ENCODE assay signal across 2 cellular contexts in genomic region chr14:99540196-99541032, GRCh38.
TF ChIP-seq lines count a peak whose summit lies in the region.

No MANE protein-coding gene starts in this region.

TF ChIP-seq in IMR-90, 13 proteins besides CTCF, POLR2A, EP300 and RAD21:
- TF ChIP-seq SMC3 (IDR thresholded peaks at IDR 0.05; ENCODE audit: low read depth, low read length) (no peak), BHLHE40 (IDR thresholded peaks at IDR 0.05; ENCODE audit: low read depth, low read length) (no peak), FOS (IDR thresholded peaks at IDR 0.05; ENCODE audit: low read depth, low read length) (no peak)

TF ChIP-seq in SK-N-SH treated with all-trans-retinoic acid at 6 μM for 48 hours, 23 proteins besides CTCF, POLR2A, EP300 and RAD21:
- TF ChIP-seq BACH2 (CRISPR knock-in tag; IDR thresholded peaks at IDR 0.05; ENCODE audit: borderline replicate concordance) (no peak), ZFP3 (CRISPR knock-in tag; IDR thresholded peaks at IDR 0.05) (0 out of 2 replicates have a peak, but pooled peaks have one; percentile 36), ZNF70 (CRISPR knock-in tag; IDR thresholded peaks at IDR 0.05) (0 out of 2 replicates have a peak, but pooled peaks have one; percentile 9), CSDC2 (CRISPR knock-in tag; IDR thresholded peaks at IDR 0.05) (no peak), TOX (CRISPR knock-in tag; IDR thresholded peaks at IDR 0.05; ENCODE audit: borderline replicate concordance) (no peak)
- TF ChIP-seq, protein P1, sequence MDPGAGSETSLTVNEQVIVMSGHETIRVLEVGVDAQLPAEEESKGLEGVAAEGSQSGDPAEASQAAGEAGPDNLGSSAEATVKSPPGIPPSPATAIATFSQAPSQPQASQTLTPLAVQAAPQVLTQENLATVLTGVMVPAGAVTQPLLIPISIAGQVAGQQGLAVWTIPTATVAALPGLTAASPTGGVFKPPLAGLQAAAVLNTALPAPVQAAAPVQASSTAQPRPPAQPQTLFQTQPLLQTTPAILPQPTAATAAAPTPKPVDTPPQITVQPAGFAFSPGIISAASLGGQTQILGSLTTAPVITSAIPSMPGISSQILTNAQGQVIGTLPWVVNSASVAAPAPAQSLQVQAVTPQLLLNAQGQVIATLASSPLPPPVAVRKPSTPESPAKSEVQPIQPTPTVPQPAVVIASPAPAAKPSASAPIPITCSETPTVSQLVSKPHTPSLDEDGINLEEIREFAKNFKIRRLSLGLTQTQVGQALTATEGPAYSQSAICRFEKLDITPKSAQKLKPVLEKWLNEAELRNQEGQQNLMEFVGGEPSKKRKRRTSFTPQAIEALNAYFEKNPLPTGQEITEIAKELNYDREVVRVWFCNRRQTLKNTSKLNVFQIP (CRISPR knock-in tag; IDR thresholded peaks at IDR 0.05; ENCODE audit: borderline replicate concordance, low read depth) = no peak
